1 cellular context compared by ENCODE assay signal in genomic region chr1:244066954-244067716, GRCh38.
TF ChIP-seq lines count a peak whose summit lies in the region.

No MANE protein-coding gene starts in this region.

TF ChIP-seq in GM12878, 131 proteins besides CTCF, POLR2A, EP300 and RAD21:
- TF ChIP-seq ATF7 (IDR thresholded peaks at IDR 0.05; ENCODE audit: low read depth) (no peak), IKZF1 (conservative IDR thresholded peaks at IDR 0.05) (peak; percentile 51; the same call in 1 of the 2 replicates), SIN3A (IDR thresholded peaks at IDR 0.05; ENCODE audit: low read depth, low read length) (no peak)
TF ChIP-seq in GM12878: peak in this region for 1.
